ENCODE assay signal across 10 cellular contexts in genomic region chr2:25204190-25204838, GRCh38. TPM values are rescaled to one million over a fixed set of nuclear protein-coding genes. Genes with fewer than 3 reads are reported as not detected.
DNase-seq lines count a peak whose midpoint lies in the region; ATAC-seq and TF ChIP-seq lines count a peak whose summit lies in the region.
"Had no signal": no experiment of that assay in that cellular context is flagged by ENCODE, and none has a peak within 500 bp of the region (broad histone marks: within the 10 kb centered on the region; RNA-seq: fewer than 3 reads in every experiment).

No MANE protein-coding gene starts in this region.

- no peaks in the 10 kb centered on the region for H3K36me3 Mint-ChIP-seq in activated naive CD4-positive, alpha-beta T cell treated with anti-CD3 and anti-CD28 coated beads for 36 hours (ENCODE audit: low read depth)
- no peaks in the 10 kb centered on the region for H3K36me3 Mint-ChIP-seq in activated CD8-positive, alpha-beta T cell treated with anti-CD3 and anti-CD28 coated beads, Interleukin-2, amount 10 ng/mL, durations not matched to agents 7 days and 5 days (ENCODE audit: low read depth)

- H3K36me3 ChIP-seq in iPS-15b (ENCODE audit: control insufficient read depth, insufficient read depth, low read length) (no peaks in the 10 kb centered on the region), tibial nerve (no peaks in the 10 kb centered on the region)
- no peaks in the 10 kb centered on the region for H3K36me3 ChIP-seq in effector memory CD4-positive, alpha-beta T cell (ENCODE audit: control insufficient read depth, insufficient read depth, low read length)

- no peak overlapping the region for H3K4me3 Mint-ChIP-seq in activated naive CD4-positive, alpha-beta T cell treated with anti-CD3 and anti-CD28 coated beads for 36 hours
- no peak overlapping the region for H3K4me3 Mint-ChIP-seq in activated CD8-positive, alpha-beta T cell treated with anti-CD3 and anti-CD28 coated beads, Interleukin-2, amount 10 ng/mL, durations not matched to agents 7 days and 5 days

- WGBS in tibial nerve, 2 donors: 35 to 36% methylated on average over 38 to 50 of the region's 59 CpGs

- H3K9me3 Mint-ChIP-seq in activated naive CD4-positive, alpha-beta T cell treated with anti-CD3 and anti-CD28 coated beads for 36 hours: no peaks in the 10 kb centered on the region
- no peaks in the 10 kb centered on the region for H3K9me3 Mint-ChIP-seq in activated CD8-positive, alpha-beta T cell treated with anti-CD3 and anti-CD28 coated beads, Interleukin-2, amount 10 ng/mL, durations not matched to agents 7 days and 5 days (ENCODE audit: insufficient read depth)

- no peaks in the 10 kb centered on the region for H3K27me3 ChIP-seq in iPS-15b (ENCODE audit: control insufficient read depth, insufficient read depth, low read length)
- no peaks in the 10 kb centered on the region for H3K27me3 ChIP-seq in tibial nerve
- H3K27me3 ChIP-seq in effector memory CD4-positive, alpha-beta T cell (replicated peaks; ENCODE audit: control insufficient read depth, insufficient read depth, low read length, poor library complexity, severe bottlenecking): no peaks in the 10 kb centered on the region

- TF ChIP-seq POLR2A in tibial nerve (IDR thresholded peaks at IDR 0.05): no peak

- DNase-seq in activated naive CD4-positive, alpha-beta T cell treated with anti-CD3 and anti-CD28 coated beads, Interleukin-2, amount 50 U/mL, for 16 hours: peak; percentile 36
- no peak for DNase-seq in activated naive CD4-positive, alpha-beta T cell treated with anti-CD3 and anti-CD28 coated beads for 36 hours
- no peak for DNase-seq in activated CD8-positive, alpha-beta T cell treated with anti-CD3 and anti-CD28 coated beads, Interleukin-2, amount 10 ng/mL, durations not matched to agents 7 days and 5 days
- no peak for DNase-seq in tibial nerve (ENCODE audit: low spot score in 2 of 2)
- no peak for DNase-seq in effector memory CD4-positive, alpha-beta T cell
- DNase-seq in superior temporal gyrus (ENCODE audit: extremely low spot score): no peak
- no peak for DNase-seq in AML-193 (lab: John Stamatoyannopoulos, UW)
- DNase-seq: stimulated activated CD4-positive, alpha-beta T cell treated with anti-CD3 and anti-CD28 coated beads, Interleukin-1b, Interleukin-23, amount 100 ng/mL, for 48 hours had no signal

- peak; percentile 59 for ATAC-seq in activated CD8-positive, alpha-beta T cell treated with anti-CD3 and anti-CD28 coated beads, Interleukin-2, amount 10 ng/mL, durations not matched to agents 7 days and 5 days

- no peak for TF ChIP-seq EP300 in tibial nerve (IDR thresholded peaks at IDR 0.05)

- H3K27ac Mint-ChIP-seq in activated naive CD4-positive, alpha-beta T cell treated with anti-CD3 and anti-CD28 coated beads for 36 hours: no peak overlapping the region
- H3K27ac Mint-ChIP-seq in activated CD8-positive, alpha-beta T cell treated with anti-CD3 and anti-CD28 coated beads, Interleukin-2, amount 10 ng/mL, durations not matched to agents 7 days and 5 days: no peak overlapping the region

- peaks cover 15% of the 10 kb centered on the region for H3K4me1 Mint-ChIP-seq in activated naive CD4-positive, alpha-beta T cell treated with anti-CD3 and anti-CD28 coated beads for 36 hours (ENCODE audit: low read depth)
- peaks cover 42% of the 10 kb centered on the region for H3K4me1 Mint-ChIP-seq in activated CD8-positive, alpha-beta T cell treated with anti-CD3 and anti-CD28 coated beads, Interleukin-2, amount 10 ng/mL, durations not matched to agents 7 days and 5 days (ENCODE audit: low read depth)

- no peaks in the 10 kb centered on the region for H3K9me3 ChIP-seq in iPS-15b (ENCODE audit: control insufficient read depth, insufficient read depth, low read length)
- no peaks in the 10 kb centered on the region for H3K9me3 ChIP-seq in tibial nerve
- H3K9me3 ChIP-seq in effector memory CD4-positive, alpha-beta T cell (ENCODE audit: control insufficient read depth, low read length): no peaks in the 10 kb centered on the region

- H3K27ac ChIP-seq in tibial nerve: peak overlapping the region in 2 of 4 donors; percentile 23 to 61
- H3K27ac ChIP-seq in effector memory CD4-positive, alpha-beta T cell (ENCODE audit: insufficient read depth, low read length, poor library complexity, severe bottlenecking): no peak overlapping the region

- H3K27me3 Mint-ChIP-seq in activated naive CD4-positive, alpha-beta T cell treated with anti-CD3 and anti-CD28 coated beads for 36 hours (ENCODE audit: low read depth): no peaks in the 10 kb centered on the region
- H3K27me3 Mint-ChIP-seq in activated CD8-positive, alpha-beta T cell treated with anti-CD3 and anti-CD28 coated beads, Interleukin-2, amount 10 ng/mL, durations not matched to agents 7 days and 5 days (ENCODE audit: low read depth): no peaks in the 10 kb centered on the region

- intact Hi-C loops in activated naive CD4-positive, alpha-beta T cell treated with anti-CD3 and anti-CD28 coated beads for 36 hours (cut with micrococcal nuclease): no loop called here

- CTCF ChIA-PET in activated naive CD4-positive, alpha-beta T cell treated with anti-CD3 and anti-CD28 coated beads for 36 hours (lab: Charles Lee): interaction anchor here (0.7 to 2.4 kb wide), 2 partner anchors 9 to 155 kb away, joined by 7 to 10 read pairs; no protein-coding TSS in a partner anchor
- CTCF ChIA-PET in activated CD8-positive, alpha-beta T cell treated with anti-CD3 and anti-CD28 coated beads, Interleukin-2, amount 10 ng/mL, durations not matched to agents 7 days and 5 days (lab: Charles Lee): interaction anchor here (0.8 kb wide), 1 partner anchor 8 kb away, joined by 3 read pairs; no protein-coding TSS in a partner anchor

- peaks cover 8% of the 10 kb centered on the region for H3K4me1 ChIP-seq in iPS-15b (ENCODE audit: control insufficient read depth, insufficient read depth, low read length)
- H3K4me1 ChIP-seq in tibial nerve: peaks cover 0 to 5% (median 0%) of the 10 kb centered on the region in 4 donors
- peaks cover 9% of the 10 kb centered on the region for H3K4me1 ChIP-seq in effector memory CD4-positive, alpha-beta T cell (ENCODE audit: control insufficient read depth, insufficient read depth, low read length, poor library complexity, severe bottlenecking)

- no peak overlapping the region for H3K9ac ChIP-seq in iPS-15b (ENCODE audit: low read depth, low read length)

- TF ChIP-seq CTCF in tibial nerve (IDR thresholded peaks at IDR 0.05): no peak

- POLR2A ChIA-PET in activated CD8-positive, alpha-beta T cell treated with anti-CD3 and anti-CD28 coated beads, Interleukin-2, amount 10 ng/mL, durations not matched to agents 7 days and 5 days (lab: Charles Lee): no interaction called here

- H3K4me3 ChIP-seq in iPS-15b (ENCODE audit: low read depth, low read length) (peak overlapping the region; percentile 13), tibial nerve (peak overlapping the region in 3 of 4 donors; percentile 23 to 41 (median 40))
- no peak overlapping the region for H3K4me3 ChIP-seq in effector memory CD4-positive, alpha-beta T cell (ENCODE audit: insufficient read depth, low read depth, low read length, poor library complexity, severe bottlenecking)

RNA-seq across cellular contexts. Expression of gene POMC, which starts 35.9 kb away (rescaled TPM):
- total RNA-seq in activated naive CD4-positive, alpha-beta T cell treated with anti-CD3 and anti-CD28 coated beads for 36 hours: 1 to 10 TPM; 4.6 to 4.8 TPM
- 1 to 10 TPM; 2.1 to 3.4 TPM for total RNA-seq in activated CD8-positive, alpha-beta T cell treated with anti-CD3 and anti-CD28 coated beads, Interleukin-2, amount 10 ng/mL, durations not matched to agents 7 days and 5 days
- 10 to 100 TPM in 1 of 4 donors, 1 to 10 TPM in 3; 4.5 to 29.9 (median 9.2) TPM for total RNA-seq in tibial nerve
- total RNA-seq: SK-MEL-5 had no signal
